ENCODE assay signal across 10 cellular contexts in genomic region chr1:8370928-8371327, GRCh38. TPM values are rescaled to one million over a fixed set of nuclear protein-coding genes. Genes with fewer than 3 reads are reported as not detected.
A peak's percentile ranks its signal among the peaks of the same experiment; 100 is the strongest.
DNase-seq lines count a peak whose midpoint lies in the region; ATAC-seq, FAIRE-seq and TF ChIP-seq lines count a peak whose summit lies in the region.
"Had no signal": no experiment of that assay in that cellular context is flagged by ENCODE, and none has a peak within 500 bp of the region (broad histone marks: within the 10 kb centered on the region; RNA-seq: fewer than 3 reads in every experiment).

No MANE protein-coding gene starts in this region.

- H3K4me2 ChIP-seq in neural progenitor cell (peak overlapping the region; percentile 62), neuronal stem cell (ENCODE audit: insufficient read depth, low read length, poor library complexity, severe bottlenecking) (no peak overlapping the region)

- H3K79me2 ChIP-seq in neural progenitor cell (ENCODE audit: low read depth) = peaks cover 77% of the 10 kb centered on the region

- no CpG with 5 or more reads among the region's 5 CpGs for WGBS in neuronal stem cell (ENCODE audit: extremely low coverage in 2 of 2, insufficient read length in 2 of 2, insufficient replicate concordance in 1 of 2), 2 donors

- peaks cover 39% of the 10 kb centered on the region for H3F3A ChIP-seq in neural progenitor cell (ENCODE audit: low read depth)

- no peak overlapping the region for H2BK12ac ChIP-seq in neuronal stem cell (ENCODE audit: low read length)

- H3K18ac ChIP-seq in neuronal stem cell (ENCODE audit: low read length) = no peak overlapping the region

- H3K23ac ChIP-seq in neuronal stem cell (ENCODE audit: low read depth, low read length, poor library complexity) = no peak overlapping the region

- no peak for ATAC-seq in CD4-positive, alpha-beta T cell (ENCODE audit: poor library complexity)

- H4K91ac ChIP-seq in neuronal stem cell (ENCODE audit: low read depth, low read length, poor library complexity) = no peak overlapping the region

- TF ChIP-seq POLR2A in GM12891 (IDR thresholded peaks at IDR 0.05; ENCODE audit: low read depth, low read length) = no peak
- no peak for TF ChIP-seq POLR2A in H54 (IDR thresholded peaks at IDR 0.05; ENCODE audit: low read depth, low read length)

- no peak overlapping the region for H2AK5ac ChIP-seq in neuronal stem cell (ENCODE audit: low read depth, low read length)

- H2BK15ac ChIP-seq in neuronal stem cell (ENCODE audit: low read length) = no peak overlapping the region

- H3K27me3 ChIP-seq in CD4-positive, alpha-beta T cell (ENCODE audit: control insufficient read depth, insufficient read depth, low read length) = no peaks in the 10 kb centered on the region
- no peaks in the 10 kb centered on the region for H3K27me3 ChIP-seq in neural progenitor cell
- H3K27me3 ChIP-seq in neuronal stem cell (ENCODE audit: control insufficient read depth in 3 of 3, insufficient read depth in 3 of 3, low read depth in 1 of 3, low read length in 3 of 3) = no peaks in the 10 kb centered on the region

- H4K8ac ChIP-seq in neuronal stem cell (ENCODE audit: low read depth, low read length) = no peak overlapping the region

- H3K4ac ChIP-seq in neuronal stem cell (ENCODE audit: low read length) = no peak overlapping the region

- H3K14ac ChIP-seq in neuronal stem cell (ENCODE audit: low read length) = no peak overlapping the region

- no peak for TF ChIP-seq CTCF in CD4-positive, alpha-beta T cell (IDR thresholded peaks at IDR 0.05)
- no peak for TF ChIP-seq CTCF in fibroblast of the aortic adventitia (IDR thresholded peaks at IDR 0.05; ENCODE audit: insufficient read depth, low read length)
- TF ChIP-seq CTCF in neural progenitor cell (IDR thresholded peaks at IDR 0.05) = no peak

- intact Hi-C loops in CD4-positive, alpha-beta T cell (cut with DNase I, micrococcal nuclease) = no loop called here

- H3K27me3 Mint-ChIP-seq in CD4-positive, alpha-beta T cell = no peaks in the 10 kb centered on the region
- H3K27me3 Mint-ChIP-seq in neural progenitor cell (ENCODE audit: insufficient read depth, low read depth) = peaks cover 6% of the 10 kb centered on the region
- H3K27me3 Mint-ChIP-seq: natural killer cell treated with Interleukin-12 subunit alpha and Interleukin-12 subunit beta and Interleukin-15 and Interleukin-18, amount 100 ng/mL, for 72 hours had no signal

- H3K79me1 ChIP-seq in neuronal stem cell (ENCODE audit: low read depth, low read length) = peaks cover 7% of the 10 kb centered on the region

- no peak for DNase-seq in CD4-positive, alpha-beta T cell
- peak; percentile 28 to 44 for DNase-seq in NCI-H526 (lab: John Stamatoyannopoulos, UW)
- peak; percentile 58 for DNase-seq in fibroblast of the aortic adventitia (ENCODE audit: low read depth)
- DNase-seq in neural progenitor cell (ENCODE audit: low spot score) = no peak
- no peak for DNase-seq in DMS114 treated with DMSO at 0.1 percent for 48 hours (lab: John Stamatoyannopoulos, UW; ENCODE audit: unreplicated experiment)
- no peak for DNase-seq in neuronal stem cell (ENCODE audit: low spot score)
- DNase-seq in GM12891 (ENCODE audit: insufficient read length, low spot score) = no peak
- no peak for DNase-seq in H54 (ENCODE audit: insufficient read length, low spot score)
- DNase-seq: activated CD4-positive, alpha-beta T cell treated with anti-CD3 and anti-CD28 coated beads, Interleukin-2, amount 50 U/mL, for 4 hours had no signal

- peaks cover 66% of the 10 kb centered on the region for H3K36me3 Mint-ChIP-seq in CD4-positive, alpha-beta T cell (ENCODE audit: low read depth)
- peaks cover 12% of the 10 kb centered on the region for H3K36me3 Mint-ChIP-seq in neural progenitor cell
- H3K36me3 Mint-ChIP-seq: natural killer cell treated with Interleukin-12 subunit alpha and Interleukin-12 subunit beta and Interleukin-15 and Interleukin-18, amount 100 ng/mL, for 72 hours had no signal

- no peaks in the 10 kb centered on the region for H3K9me3 Mint-ChIP-seq in CD4-positive, alpha-beta T cell
- no peaks in the 10 kb centered on the region for H3K9me3 Mint-ChIP-seq in neural progenitor cell
- H3K9me3 Mint-ChIP-seq: natural killer cell treated with Interleukin-12 subunit alpha and Interleukin-12 subunit beta and Interleukin-15 and Interleukin-18, amount 100 ng/mL, for 72 hours had no signal

- H2BK120ac ChIP-seq in neuronal stem cell (ENCODE audit: low read depth, low read length) = no peak overlapping the region

- CTCF ChIA-PET in CD4-positive, alpha-beta T cell (lab: Charles Lee) = interaction anchor here (0.6 to 0.8 kb wide), 2 partner anchors 39 to 57 kb away, joined by 3 read pairs; no protein-coding TSS in a partner anchor

- H3K9ac ChIP-seq in neural progenitor cell (no peak overlapping the region), neuronal stem cell (ENCODE audit: low read depth, low read length, poor library complexity) (no peak overlapping the region)

- peaks cover 95% of the 10 kb centered on the region for H4K20me1 ChIP-seq in neural progenitor cell (ENCODE audit: low read depth)

- H3K4me3 ChIP-seq in fibroblast of the aortic adventitia (ENCODE audit: low read depth, low read length) (no peak overlapping the region), neural progenitor cell (no peak overlapping the region), neuronal stem cell (ENCODE audit: low read length in 2 of 2) (no peak overlapping the region)

- peak overlapping the region; percentile 47 for H3K27ac Mint-ChIP-seq in CD4-positive, alpha-beta T cell
- peak overlapping the region; percentile 13 for H3K27ac Mint-ChIP-seq in neural progenitor cell
- H3K27ac Mint-ChIP-seq: natural killer cell treated with Interleukin-12 subunit alpha and Interleukin-12 subunit beta and Interleukin-15 and Interleukin-18, amount 100 ng/mL, for 72 hours had no signal

- H3K36me3 ChIP-seq in neural progenitor cell (no peaks in the 10 kb centered on the region), neuronal stem cell (replicated peaks in 1 of 2; ENCODE audit: control insufficient read depth in 2 of 2, insufficient read depth in 2 of 2, low read length in 2 of 2) (peaks cover 5 to 42% of the 10 kb centered on the region in 2 donors)

- H3K4me1 ChIP-seq in neural progenitor cell (peaks cover 55% of the 10 kb centered on the region), neuronal stem cell (ENCODE audit: control insufficient read depth in 2 of 2, insufficient read depth in 1 of 2, low read depth in 1 of 2, low read length in 2 of 2) (peaks cover 47 to 55% of the 10 kb centered on the region in 2 donors)

- no peak overlapping the region for H2BK5ac ChIP-seq in neuronal stem cell (ENCODE audit: low read length)

- POLR2A ChIA-PET in CD4-positive, alpha-beta T cell (lab: Charles Lee) = no interaction called here

- H2AFZ ChIP-seq in neural progenitor cell (replicated peaks) = no peak overlapping the region
- no peak overlapping the region for H2AFZ ChIP-seq in neuronal stem cell (ENCODE audit: low read length)

- H3K9me3 ChIP-seq in CD4-positive, alpha-beta T cell (ENCODE audit: control insufficient read depth, low read length) = no peaks in the 10 kb centered on the region
- H3K9me3 ChIP-seq in neural progenitor cell (ENCODE audit: low read depth) = no peaks in the 10 kb centered on the region
- H3K9me3 ChIP-seq in neuronal stem cell (replicated peaks in 1 of 2; ENCODE audit: control insufficient read depth in 2 of 2, insufficient read depth in 1 of 2, low read depth in 1 of 2, low read length in 2 of 2) = peaks cover 2 to 3% of the 10 kb centered on the region in 2 donors

- H3K27ac ChIP-seq in CD4-positive, alpha-beta T cell (ENCODE audit: low read depth, low read length) = no peak overlapping the region
- no peak overlapping the region for H3K27ac ChIP-seq in neural progenitor cell
- no peak overlapping the region for H3K27ac ChIP-seq in neuronal stem cell (replicated peaks; ENCODE audit: low read length)

- FAIRE-seq in GM12891 (lab: Jason Lieb, UNC) (no peak), H54 (lab: Jason Lieb, UNC) (no peak)

- no peak overlapping the region for H3K4me3 Mint-ChIP-seq in CD4-positive, alpha-beta T cell
- H3K4me3 Mint-ChIP-seq in neural progenitor cell = peak overlapping the region; percentile 54
- H3K4me3 Mint-ChIP-seq: natural killer cell treated with Interleukin-12 subunit alpha and Interleukin-12 subunit beta and Interleukin-15 and Interleukin-18, amount 100 ng/mL, for 72 hours had no signal

- peaks cover 71% of the 10 kb centered on the region for H3K4me1 Mint-ChIP-seq in CD4-positive, alpha-beta T cell (ENCODE audit: low read depth)
- H3K4me1 Mint-ChIP-seq in neural progenitor cell = peaks cover 87% of the 10 kb centered on the region

TF ChIP-seq in GM12891, 5 proteins besides CTCF, POLR2A, EP300 and RAD21:
- TF ChIP-seq POU2F2 (IDR thresholded peaks at IDR 0.05; ENCODE audit: low read depth, low read length) (no peak), TAF1 (IDR thresholded peaks at IDR 0.05; ENCODE audit: low read depth, low read length) (no peak), PAX5 (IDR thresholded peaks at IDR 0.05; ENCODE audit: insufficient read depth, low read length, severe bottlenecking) (no peak), POLR2AphosphoS5 (IDR thresholded peaks at IDR 0.05; ENCODE audit: low read depth, low read length) (no peak), SPI1 (IDR thresholded peaks at IDR 0.05; ENCODE audit: low read depth, low read length) (no peak)

RNA-seq across cellular contexts. Expression of gene SLC45A1, which starts 53.0 kb away (rescaled TPM):
- under 1 TPM; 0.88 to 0.98 TPM for total RNA-seq in CD4-positive, alpha-beta T cell
- total RNA-seq in fibroblast of the aortic adventitia (ENCODE audit: low replicate concordance) (2.0 TPM in 2 replicates), neural progenitor cell (ENCODE audit: low replicate concordance) (1.1 and 3.3 TPM in 2 replicates)
- 1.7 TPM for polyA plus RNA-seq in neuronal stem cell (2013, experiment 1 of 2)
- 1.7 TPM for polyA plus RNA-seq in neuronal stem cell (2013, experiment 2 of 2)
- polyA plus RNA-seq in GM12891 (2012; ENCODE audit: low read depth, missing spikeins) = 0.08 TPM

Comparison
In these comparisons a context has a peak if more than half of its experiments do, and no peak if none do; other contexts are left out.
1. DNase-seq: peak in NCI-H526 (2 of 2) and fibroblast of the aortic adventitia (single experiment); none in CD4-positive, alpha-beta T cell (0 of 10), neural progenitor cell (single experiment), DMS114 treated with DMSO at 0.1 percent for 48 hours (single experiment), neuronal stem cell (single experiment), GM12891 (single experiment) and H54 (single experiment).